1 cellular context compared by ENCODE assay signal in genomic region chr20:31869673-31869941, GRCh38.
TF ChIP-seq lines count a peak whose summit lies in the region.

No MANE protein-coding gene starts in this region.

TF ChIP-seq in HepG2, 621 proteins besides CTCF, POLR2A, EP300 and RAD21 (continues in another document):
- TF ChIP-seq ZNF614 (CRISPR knock-in tag; IDR thresholded peaks at IDR 0.05; ENCODE audit: borderline replicate concordance) (no peak), KDM6A (CRISPR knock-in tag; IDR thresholded peaks at IDR 0.05; ENCODE audit: low read depth) (no peak), PHB2 (IDR thresholded peaks at IDR 0.05; ENCODE audit: partially characterized antibody) (no peak), MAF1 (CRISPR knock-in tag; IDR thresholded peaks at IDR 0.05; ENCODE audit: borderline replicate concordance) (no peak), ZFP36L1 (CRISPR knock-in tag; IDR thresholded peaks at IDR 0.05) (no peak), ZNF781 (CRISPR knock-in tag; IDR thresholded peaks at IDR 0.05; ENCODE audit: borderline replicate concordance, not compliant biosample characterization) (peak; percentile 20), ZBTB1 (CRISPR knock-in tag; IDR thresholded peaks at IDR 0.05; ENCODE audit: borderline replicate concordance) (no peak), ATF7-NPFF (CRISPR knock-in tag; IDR thresholded peaks at IDR 0.05; ENCODE audit: low read depth) (no peak), ZNF282 (IDR thresholded peaks at IDR 0.05; ENCODE audit: partially characterized antibody) (peak; percentile 29), TBX2 (CRISPR knock-in tag; IDR thresholded peaks at IDR 0.05; ENCODE audit: borderline replicate concordance) (peak; percentile 12; the same call in 1 of the 2 replicates), ZMYM3 (CRISPR knock-in tag; IDR thresholded peaks at IDR 0.05) (0 out of 2 replicates have a peak, but pooled peaks have one; percentile 24), ZNF589 (CRISPR knock-in tag; conservative IDR thresholded peaks at IDR 0.05) (no peak), ARID2 (CRISPR knock-in tag; IDR thresholded peaks at IDR 0.05; ENCODE audit: borderline replicate concordance) (0 out of 2 replicates have a peak, but pooled peaks have one; percentile 9), ZNF383 (CRISPR knock-in tag; IDR thresholded peaks at IDR 0.05; ENCODE audit: borderline replicate concordance) (no peak), GLMP (CRISPR knock-in tag; IDR thresholded peaks at IDR 0.05; ENCODE audit: borderline replicate concordance) (no peak), KDM3A (CRISPR knock-in tag; IDR thresholded peaks at IDR 0.05; ENCODE audit: low read depth) (no peak), ZBTB14 (CRISPR knock-in tag; IDR thresholded peaks at IDR 0.05) (no peak), STAG1 (CRISPR knock-in tag; IDR thresholded peaks at IDR 0.05) (no peak), MYNN (CRISPR knock-in tag; IDR thresholded peaks at IDR 0.05; ENCODE audit: low read depth) (no peak), MXD1 (CRISPR knock-in tag; IDR thresholded peaks at IDR 0.05) (no peak), REST (IDR thresholded peaks at IDR 0.05; ENCODE audit: borderline replicate concordance in 1 of 2, low read depth in 1 of 2, low read length in 2 of 2) (no peak), RFX5 (IDR thresholded peaks at IDR 0.05; ENCODE audit: low read depth, low read length) (no peak), ZNF619 (CRISPR knock-in tag; IDR thresholded peaks at IDR 0.05) (no peak), YY1 (IDR thresholded peaks at IDR 0.05; ENCODE audit: insufficient read depth, insufficient replicate concordance, low read depth, low read length) (no peak), PPARG (CRISPR knock-in tag; conservative IDR thresholded peaks at IDR 0.05) (no peak), TRIM22 (IDR thresholded peaks at IDR 0.05) (no peak), ZMYM4 (CRISPR knock-in tag; IDR thresholded peaks at IDR 0.05) (no peak), ZNF333 (CRISPR knock-in tag; IDR thresholded peaks at IDR 0.05; ENCODE audit: borderline replicate concordance) (0 out of 2 replicates have a peak, but pooled peaks have one; percentile 46), DNMT3B (CRISPR knock-in tag; conservative IDR thresholded peaks at IDR 0.05) (no peak), NCOA2 (CRISPR knock-in tag; IDR thresholded peaks at IDR 0.05) (no peak), MED1 (CRISPR knock-in tag; IDR thresholded peaks at IDR 0.05) (no peak), SMARCC2 (IDR thresholded peaks at IDR 0.05) (no peak), SKI (IDR thresholded peaks at IDR 0.05; ENCODE audit: partially characterized antibody) (no peak), ZBTB3 (CRISPR knock-in tag; IDR thresholded peaks at IDR 0.05; ENCODE audit: borderline replicate concordance, low read depth) (no peak), XRCC5 (optimal IDR thresholded peaks at IDR 0.05; ENCODE audit: low read length) (no peak), HNF1A (IDR thresholded peaks at IDR 0.05; ENCODE audit: low read depth) (no peak), HNF1A (CRISPR knock-in tag; IDR thresholded peaks at IDR 0.05; ENCODE audit: borderline replicate concordance) (no peak)
- TF ChIP-seq, protein P1, sequence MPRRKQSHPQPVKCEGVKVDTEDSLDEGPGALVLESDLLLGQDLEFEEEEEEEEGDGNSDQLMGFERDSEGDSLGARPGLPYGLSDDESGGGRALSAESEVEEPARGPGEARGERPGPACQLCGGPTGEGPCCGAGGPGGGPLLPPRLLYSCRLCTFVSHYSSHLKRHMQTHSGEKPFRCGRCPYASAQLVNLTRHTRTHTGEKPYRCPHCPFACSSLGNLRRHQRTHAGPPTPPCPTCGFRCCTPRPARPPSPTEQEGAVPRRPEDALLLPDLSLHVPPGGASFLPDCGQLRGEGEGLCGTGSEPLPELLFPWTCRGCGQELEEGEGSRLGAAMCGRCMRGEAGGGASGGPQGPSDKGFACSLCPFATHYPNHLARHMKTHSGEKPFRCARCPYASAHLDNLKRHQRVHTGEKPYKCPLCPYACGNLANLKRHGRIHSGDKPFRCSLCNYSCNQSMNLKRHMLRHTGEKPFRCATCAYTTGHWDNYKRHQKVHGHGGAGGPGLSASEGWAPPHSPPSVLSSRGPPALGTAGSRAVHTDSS (CRISPR knock-in tag; conservative IDR thresholded peaks at IDR 0.05): no peak
- TF ChIP-seq, protein P2, sequence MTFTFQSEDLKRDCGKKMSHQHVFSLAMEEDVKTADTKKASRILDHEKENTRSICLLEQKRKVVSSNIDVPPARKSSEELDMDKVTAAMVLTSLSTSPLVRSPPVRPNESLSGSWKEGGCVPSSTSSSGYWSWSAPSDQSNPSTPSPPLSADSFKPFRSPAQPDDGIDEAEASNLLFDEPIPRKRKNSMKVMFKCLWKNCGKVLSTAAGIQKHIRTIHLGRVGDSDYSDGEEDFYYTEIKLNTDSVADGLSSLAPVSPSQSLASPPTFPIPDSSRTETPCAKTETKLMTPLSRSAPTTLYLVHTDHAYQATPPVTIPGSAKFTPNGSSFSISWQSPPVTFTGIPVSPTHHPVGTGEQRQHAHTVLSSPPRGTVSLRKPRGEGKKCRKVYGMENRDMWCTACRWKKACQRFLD (CRISPR knock-in tag; IDR thresholded peaks at IDR 0.05; ENCODE audit: borderline replicate concordance): no peak
- TF ChIP-seq, protein P3, sequence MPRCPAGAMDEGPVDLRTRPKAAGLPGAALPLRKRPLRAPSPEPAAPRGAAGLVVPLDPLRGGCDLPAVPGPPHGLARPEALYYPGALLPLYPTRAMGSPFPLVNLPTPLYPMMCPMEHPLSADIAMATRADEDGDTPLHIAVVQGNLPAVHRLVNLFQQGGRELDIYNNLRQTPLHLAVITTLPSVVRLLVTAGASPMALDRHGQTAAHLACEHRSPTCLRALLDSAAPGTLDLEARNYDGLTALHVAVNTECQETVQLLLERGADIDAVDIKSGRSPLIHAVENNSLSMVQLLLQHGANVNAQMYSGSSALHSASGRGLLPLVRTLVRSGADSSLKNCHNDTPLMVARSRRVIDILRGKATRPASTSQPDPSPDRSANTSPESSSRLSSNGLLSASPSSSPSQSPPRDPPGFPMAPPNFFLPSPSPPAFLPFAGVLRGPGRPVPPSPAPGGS (CRISPR knock-in tag; IDR thresholded peaks at IDR 0.05): no peak
- TF ChIP-seq, protein P4, sequence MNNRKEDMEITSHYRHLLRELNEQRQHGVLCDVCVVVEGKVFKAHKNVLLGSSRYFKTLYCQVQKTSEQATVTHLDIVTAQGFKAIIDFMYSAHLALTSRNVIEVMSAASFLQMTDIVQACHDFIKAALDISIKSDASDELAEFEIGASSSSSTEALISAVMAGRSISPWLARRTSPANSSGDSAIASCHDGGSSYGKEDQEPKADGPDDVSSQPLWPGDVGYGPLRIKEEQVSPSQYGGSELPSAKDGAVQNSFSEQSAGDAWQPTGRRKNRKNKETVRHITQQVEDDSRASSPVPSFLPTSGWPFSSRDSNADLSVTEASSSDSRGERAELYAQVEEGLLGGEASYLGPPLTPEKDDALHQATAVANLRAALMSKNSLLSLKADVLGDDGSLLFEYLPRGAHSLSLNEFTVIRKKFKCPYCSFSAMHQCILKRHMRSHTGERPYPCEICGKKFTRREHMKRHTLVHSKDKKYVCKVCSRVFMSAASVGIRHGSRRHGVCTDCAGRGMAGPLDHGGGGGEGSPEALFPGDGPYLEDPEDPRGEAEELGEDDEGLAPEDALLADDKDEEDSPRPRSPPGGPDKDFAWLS (CRISPR knock-in tag; IDR thresholded peaks at IDR 0.05; ENCODE audit: borderline replicate concordance): no peak
- TF ChIP-seq, protein P5, sequence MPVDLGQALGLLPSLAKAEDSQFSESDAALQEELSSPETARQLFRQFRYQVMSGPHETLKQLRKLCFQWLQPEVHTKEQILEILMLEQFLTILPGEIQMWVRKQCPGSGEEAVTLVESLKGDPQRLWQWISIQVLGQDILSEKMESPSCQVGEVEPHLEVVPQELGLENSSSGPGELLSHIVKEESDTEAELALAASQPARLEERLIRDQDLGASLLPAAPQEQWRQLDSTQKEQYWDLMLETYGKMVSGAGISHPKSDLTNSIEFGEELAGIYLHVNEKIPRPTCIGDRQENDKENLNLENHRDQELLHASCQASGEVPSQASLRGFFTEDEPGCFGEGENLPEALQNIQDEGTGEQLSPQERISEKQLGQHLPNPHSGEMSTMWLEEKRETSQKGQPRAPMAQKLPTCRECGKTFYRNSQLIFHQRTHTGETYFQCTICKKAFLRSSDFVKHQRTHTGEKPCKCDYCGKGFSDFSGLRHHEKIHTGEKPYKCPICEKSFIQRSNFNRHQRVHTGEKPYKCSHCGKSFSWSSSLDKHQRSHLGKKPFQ (CRISPR knock-in tag; IDR thresholded peaks at IDR 0.05; ENCODE audit: insufficient replicate concordance): no peak
